ENCODE assay signal across 10 cellular contexts in genomic region chr11:119382101-119382500, GRCh38. TPM values are rescaled to one million over a fixed set of nuclear protein-coding genes. Genes with fewer than 3 reads are reported as not detected.
DNase-seq lines count a peak whose midpoint lies in the region; ATAC-seq, FAIRE-seq and TF ChIP-seq lines count a peak whose summit lies in the region.
"Had no signal": no experiment of that assay in that cellular context is flagged by ENCODE, and none has a peak within 500 bp of the region (broad histone marks: within the 10 kb centered on the region; RNA-seq: fewer than 3 reads in every experiment).

No MANE protein-coding gene starts in this region.

- H3K4me3 Mint-ChIP-seq in WTC11: no peak overlapping the region
- H3K4me3 Mint-ChIP-seq: natural killer cell treated with Interleukin-12 subunit alpha and Interleukin-12 subunit beta and Interleukin-15 and Interleukin-18, amount 100 ng/mL, for 72 hours had no signal

- peak overlapping the region; percentile 61 for H3K4me3 ChIP-seq in WI38 (ENCODE audit: low read depth, low read length)
- peak overlapping the region; percentile 17 to 75 (median 64) for H3K4me3 ChIP-seq in keratinocyte (ENCODE audit: control insufficient read depth in 2 of 3, extremely low read depth in 1 of 3, insufficient read depth in 2 of 3, low read depth in 1 of 3, low read length in 3 of 3)
- H3K4me3 ChIP-seq in tibial nerve: peak overlapping the region; percentile 35 to 61 (median 48)

- DNase-seq in NCI-H82 (lab: John Stamatoyannopoulos, UW) (peak; percentile 30), NCI-H82 treated with DMSO at 0.1 percent for 48 hours (lab: John Stamatoyannopoulos, UW; ENCODE audit: unreplicated experiment) (no peak), keratinocyte (ENCODE audit: low read depth, low spot score) (no peak), tibial nerve (ENCODE audit: low spot score in 2 of 2) (no peak), WTC11 (ENCODE audit: low spot score) (no peak), H4 (ENCODE audit: low spot score) (no peak)

- H3K36me3 ChIP-seq in keratinocyte (ENCODE audit: control insufficient read depth in 2 of 2, extremely low read depth in 1 of 2, insufficient read depth in 2 of 2, low read length in 2 of 2): no peaks in the 10 kb centered on the region
- H3K36me3 ChIP-seq in tibial nerve: no peaks in the 10 kb centered on the region

- peak overlapping the region; percentile 96 for H3K4me2 ChIP-seq in keratinocyte (ENCODE audit: control insufficient read depth, extremely low read depth, insufficient read depth, low read depth, low read length)

- no peak for TF ChIP-seq POLR2A in tibial nerve (IDR thresholded peaks at IDR 0.05)

- ATAC-seq in WTC11 (no peak), GM21737 (IDR thresholded peaks at IDR 0.05; ENCODE audit: unreplicated experiment) (no peak)

- H3K4me1 Mint-ChIP-seq in WTC11: peaks cover 35% of the 10 kb centered on the region

- CTCF ChIA-PET in WTC11 (lab: Charles Lee): interaction anchor here (0.9 to 12.9 kb wide), 9 partner anchors 13 to 229 kb away, joined by 3 to 262 read pairs (median 10); partner anchors contain the start of genes C1QTNF5, MFRP and THY1

- H3K27ac ChIP-seq in keratinocyte (ENCODE audit: control insufficient read depth, insufficient read depth, low read length): peak overlapping the region; percentile 65
- H3K27ac ChIP-seq in tibial nerve: peak overlapping the region; percentile 10 to 91 (median 38)

- POLR2A ChIA-PET in WTC11 (lab: Charles Lee): no interaction called here

- peaks cover 20% of the 10 kb centered on the region for H3K27me3 Mint-ChIP-seq in WTC11 (ENCODE audit: low read depth)

- H3K4me1 ChIP-seq in keratinocyte (ENCODE audit: control insufficient read depth, extremely low read depth, insufficient read depth, low read length) (peaks cover 24% of the 10 kb centered on the region), tibial nerve (peaks cover 0 to 28% (median 3%) of the 10 kb centered on the region in 4 donors)

- no peak for TF ChIP-seq EP300 in tibial nerve (IDR thresholded peaks at IDR 0.05)

- H3K27me3 ChIP-seq in keratinocyte (ENCODE audit: control insufficient read depth, extremely low read depth, insufficient read depth, low read length) (peaks cover 3% of the 10 kb centered on the region), tibial nerve (no peaks in the 10 kb centered on the region)

- H2AFZ ChIP-seq in keratinocyte (ENCODE audit: control insufficient read depth, low read length): peak overlapping the region; percentile 24

- H4K20me1 ChIP-seq in keratinocyte (ENCODE audit: control insufficient read depth, extremely low read depth, insufficient read depth, low read length): no peaks in the 10 kb centered on the region

- H3K9me3 ChIP-seq in keratinocyte (ENCODE audit: control insufficient read depth, low read depth, low read length) (no peaks in the 10 kb centered on the region), tibial nerve (no peaks in the 10 kb centered on the region)

- no peaks in the 10 kb centered on the region for H3K36me3 Mint-ChIP-seq in WTC11
- H3K36me3 Mint-ChIP-seq: natural killer cell treated with Interleukin-12 subunit alpha and Interleukin-12 subunit beta and Interleukin-15 and Interleukin-18, amount 100 ng/mL, for 72 hours had no signal

- dilution Hi-C loops in keratinocyte (cut with MboI; ENCODE audit: extremely low pct_ligation_motif_present, low sequenced_read_pairs): no loop called here

- no peak for TF ChIP-seq CTCF in WI38 (IDR thresholded peaks at IDR 0.05; ENCODE audit: low read depth, low read length)
- TF ChIP-seq CTCF in keratinocyte (optimal IDR thresholded peaks at IDR 0.05 in 1 of 3, IDR thresholded peaks at IDR 0.05 in 1 of 3, conservative IDR thresholded peaks at IDR 0.05 in 1 of 3; ENCODE audit: extremely low read depth in 1 of 3, insufficient read depth in 2 of 3, low read length in 3 of 3): no peak
- no peak for TF ChIP-seq CTCF in tibial nerve (IDR thresholded peaks at IDR 0.05)
- TF ChIP-seq CTCF in WTC11 (IDR thresholded peaks at IDR 0.05): no peak

- no peak for FAIRE-seq in keratinocyte (lab: Jason Lieb, UNC)

- H3K9me3 Mint-ChIP-seq in WTC11: no peaks in the 10 kb centered on the region
- H3K9me3 Mint-ChIP-seq: natural killer cell treated with Interleukin-12 subunit alpha and Interleukin-12 subunit beta and Interleukin-15 and Interleukin-18, amount 100 ng/mL, for 72 hours had no signal

- no peak overlapping the region for H3K27ac Mint-ChIP-seq in WTC11
- H3K27ac Mint-ChIP-seq: natural killer cell treated with Interleukin-12 subunit alpha and Interleukin-12 subunit beta and Interleukin-15 and Interleukin-18, amount 100 ng/mL, for 72 hours had no signal

- no peaks in the 10 kb centered on the region for H3K79me2 ChIP-seq in keratinocyte (ENCODE audit: control insufficient read depth, insufficient read depth, low read length)

- peak overlapping the region; percentile 74 for H3K9ac ChIP-seq in keratinocyte (ENCODE audit: control insufficient read depth, extremely low read depth, insufficient read depth, low read length)

- H3K9me1 ChIP-seq in keratinocyte (ENCODE audit: control insufficient read depth, extremely low read depth, insufficient read depth, low read length): no peaks in the 10 kb centered on the region

- 7 to 8% methylated on average over 9 of the region's 9 CpGs for WGBS in tibial nerve, 2 donors

TF ChIP-seq in WTC11, 78 proteins besides CTCF, POLR2A, EP300 and RAD21 (continues in another document):
- TF ChIP-seq EMX1 (CRISPR knock-in tag; IDR thresholded peaks at IDR 0.05) (no peak), ATF1 (CRISPR knock-in tag; IDR thresholded peaks at IDR 0.05) (no peak), TCF7 (CRISPR knock-in tag; IDR thresholded peaks at IDR 0.05; ENCODE audit: low read depth) (no peak)

RNA-seq across cellular contexts. Expression of gene USP2, which starts 0.6 kb away (rescaled TPM):
- polyA plus RNA-seq in keratinocyte: 0.35 to 0.49 TPM (median 0.46 TPM) in 3 replicates
- 8.9 TPM for polyA plus RNA-seq in keratinocyte (2011; ENCODE audit: low read depth)
- polyA plus RNA-seq in keratinocyte (2011; cell fraction: cytosol; rRNA removed): 0.27 and 0.29 TPM in 2 replicates
- 0.62 and 0.80 TPM in 2 replicates for polyA plus RNA-seq in keratinocyte (2011; cell fraction: nucleus; rRNA removed)
- 0.44 and 12.1 TPM in 2 replicates for polyA plus RNA-seq in keratinocyte (2012; ENCODE audit: low replicate concordance)
- 0.49 to 1.2 TPM (median 0.79 TPM) in 3 replicates for polyA minus RNA-seq in keratinocyte
- not detected for polyA minus RNA-seq in keratinocyte (2011; cell fraction: cytosol; rRNA and poly(A)+ RNA removed)
- 0.84 and 1.0 TPM in 2 replicates for polyA minus RNA-seq in keratinocyte (2011; cell fraction: nucleus; rRNA and poly(A)+ RNA removed)
- 10 to 100 TPM in 2 of 4 donors, 1 to 10 TPM in 2; 2.1 to 18.4 (median 11.6) TPM for total RNA-seq in tibial nerve
- total RNA-seq in WTC11 (2021): 7.3 to 8.2 TPM (median 8.0 TPM) in 3 replicates
- total RNA-seq in H4 (2014; rRNA removed; shearing (Covaris generic)): 0.21 and 0.29 TPM in 2 replicates
- total RNA-seq: natural killer cell treated with Interleukin-12 subunit alpha and Interleukin-12 subunit beta and Interleukin-15 and Interleukin-18, amount 100 ng/mL, for 72 hours had no signal

RNA-seq across cellular contexts. Expression of gene MFRP, which starts 35.6 kb away (rescaled TPM):
- not detected in 3 replicates for polyA plus RNA-seq in keratinocyte
- polyA plus RNA-seq in keratinocyte (2011; ENCODE audit: low read depth): not detected
- polyA plus RNA-seq in keratinocyte (2011; cell fraction: cytosol; rRNA removed): not detected in 2 replicates
- not detected in 2 replicates for polyA plus RNA-seq in keratinocyte (2011; cell fraction: nucleus; rRNA removed)
- polyA plus RNA-seq in keratinocyte (2012; ENCODE audit: low replicate concordance): not detected in 2 replicates
- not detected in 3 replicates for polyA minus RNA-seq in keratinocyte
- polyA minus RNA-seq in keratinocyte (2011; cell fraction: cytosol; rRNA and poly(A)+ RNA removed): not detected
- not detected in 2 replicates for polyA minus RNA-seq in keratinocyte (2011; cell fraction: nucleus; rRNA and poly(A)+ RNA removed)
- total RNA-seq in tibial nerve: under 1 TPM in 1 of 4 donors, not detected in 3; 0.44 TPM
- total RNA-seq in WTC11 (2021): not detected in 3 replicates
- not detected in 2 replicates for total RNA-seq in H4 (2014; rRNA removed; shearing (Covaris generic))
- total RNA-seq: natural killer cell treated with Interleukin-12 subunit alpha and Interleukin-12 subunit beta and Interleukin-15 and Interleukin-18, amount 100 ng/mL, for 72 hours; subcutaneous adipose tissue had no signal

RNA-seq across cellular contexts. Expression of gene THY1, which starts 40.9 kb away (rescaled TPM):
- 2.4 to 5.7 TPM (median 5.0 TPM) in 3 replicates for polyA plus RNA-seq in keratinocyte
- not detected for polyA plus RNA-seq in keratinocyte (2011; ENCODE audit: low read depth)
- 2.4 and 2.5 TPM in 2 replicates for polyA plus RNA-seq in keratinocyte (2011; cell fraction: cytosol; rRNA removed)
- polyA plus RNA-seq in keratinocyte (2011; cell fraction: nucleus; rRNA removed): 1.4 and 2.0 TPM in 2 replicates
- 0.34 and 3.4 TPM in 2 replicates for polyA plus RNA-seq in keratinocyte (2012; ENCODE audit: low replicate concordance)
- 6.5 to 8.6 TPM (median 8.2 TPM) in 3 replicates for polyA minus RNA-seq in keratinocyte
- not detected for polyA minus RNA-seq in keratinocyte (2011; cell fraction: cytosol; rRNA and poly(A)+ RNA removed)
- polyA minus RNA-seq in keratinocyte (2011; cell fraction: nucleus; rRNA and poly(A)+ RNA removed): 0.95 and 2.2 TPM in 2 replicates
- 10 to 100 TPM in 2 of 4 donors, under 1 TPM in 1, not detected in 1; 0.63 to 12.9 (median 11.1) TPM for total RNA-seq in tibial nerve
- total RNA-seq in WTC11 (2021): 325 to 376 TPM (median 365 TPM) in 3 replicates
- total RNA-seq in H4 (2014; rRNA removed; shearing (Covaris generic)): 191 and 193 TPM in 2 replicates
- total RNA-seq: natural killer cell treated with Interleukin-12 subunit alpha and Interleukin-12 subunit beta and Interleukin-15 and Interleukin-18, amount 100 ng/mL, for 72 hours had no signal

RNA-seq across cellular contexts. Expression of gene C1QTNF5, which starts 41.4 kb away (rescaled TPM):
- 0.04 TPM in 1 of 3 replicates, not detected in the others for polyA plus RNA-seq in keratinocyte
- not detected for polyA plus RNA-seq in keratinocyte (2011; ENCODE audit: low read depth)
- polyA plus RNA-seq in keratinocyte (2011; cell fraction: cytosol; rRNA removed): 0.06 TPM in 1 of 2 replicates, not detected in the other
- polyA plus RNA-seq in keratinocyte (2011; cell fraction: nucleus; rRNA removed): not detected in 2 replicates
- not detected in 2 replicates for polyA plus RNA-seq in keratinocyte (2012; ENCODE audit: low replicate concordance)
- not detected in 3 replicates for polyA minus RNA-seq in keratinocyte
- polyA minus RNA-seq in keratinocyte (2011; cell fraction: cytosol; rRNA and poly(A)+ RNA removed): not detected
- not detected in 2 replicates for polyA minus RNA-seq in keratinocyte (2011; cell fraction: nucleus; rRNA and poly(A)+ RNA removed)
- total RNA-seq in tibial nerve (10 to 100 TPM; 12.5 to 55.2 (median 34.1) TPM), WTC11 (2021) (2.0 to 3.0 TPM (median 2.2 TPM) in 3 replicates)
- not detected in 2 replicates for total RNA-seq in H4 (2014; rRNA removed; shearing (Covaris generic))
- total RNA-seq: natural killer cell treated with Interleukin-12 subunit alpha and Interleukin-12 subunit beta and Interleukin-15 and Interleukin-18, amount 100 ng/mL, for 72 hours had no signal

RNA-seq across cellular contexts. Expression of gene RNF26, which starts 47.8 kb away (rescaled TPM):
- polyA plus RNA-seq in keratinocyte: 9.1 to 27.7 TPM (median 13.2 TPM) in 3 replicates
- polyA plus RNA-seq in keratinocyte (2011; ENCODE audit: low read depth): 2.2 TPM
- 13.2 and 16.9 TPM in 2 replicates for polyA plus RNA-seq in keratinocyte (2011; cell fraction: cytosol; rRNA removed)
- 18.1 and 23.2 TPM in 2 replicates for polyA plus RNA-seq in keratinocyte (2011; cell fraction: nucleus; rRNA removed)
- polyA plus RNA-seq in keratinocyte (2012; ENCODE audit: low replicate concordance): 13.8 and 26.8 TPM in 2 replicates
- polyA minus RNA-seq in keratinocyte: 24.4 to 88.9 TPM (median 29.9 TPM) in 3 replicates
- polyA minus RNA-seq in keratinocyte (2011; cell fraction: cytosol; rRNA and poly(A)+ RNA removed): 26.1 TPM
- 15.9 and 21.3 TPM in 2 replicates for polyA minus RNA-seq in keratinocyte (2011; cell fraction: nucleus; rRNA and poly(A)+ RNA removed)
- 10 to 100 TPM; 13.8 to 19.2 (median 15.9) TPM for total RNA-seq in tibial nerve
- total RNA-seq in WTC11 (2021): 90.0 to 91.1 TPM (median 90.6 TPM) in 3 replicates
- total RNA-seq in H4 (2014; rRNA removed; shearing (Covaris generic)): 4.1 and 6.8 TPM in 2 replicates

Comparison
In these comparisons a context has a peak if more than half of its experiments do, and no peak if none do; other contexts are left out.
1. RNA of gene THY1, which starts 40.9 kb away (total RNA-seq): 325 to 376 TPM in WTC11 and 191 to 193 TPM in H4; 0.63 to 12.9 TPM in tibial nerve; every median in the first group is over 10 times any median in the second.
2. Peak in every context shown above with its lines, with median percentiles within 50 percentile points of each other: H3K4me3 ChIP-seq.